ENCODE assay signal across 38 cellular contexts in genomic region chr15:79938143-79938542, GRCh38. TPM values are rescaled to one million over a fixed set of nuclear protein-coding genes. Genes with fewer than 3 reads are reported as not detected.
"Had no signal": no experiment of that assay in that cellular context is flagged by ENCODE, and none has a peak within 500 bp of the region (broad histone marks: within the 10 kb centered on the region; RNA-seq: fewer than 3 reads in every experiment).

No MANE protein-coding gene starts in this region.

- H3K27me3 ChIP-seq: MG63 had no signal

- H3K36me3 ChIP-seq: MG63 had no signal

- DNase-seq: Karpas-422, Kasumi-1, MG63, MM.1S, MV-4-11, NCI-H1048, NCI-H1092, NCI-H1092 treated with DMSO at 0.1 percent for 48 hours, NCI-H1105, NCI-H1105 treated with DMSO at 0.1 percent for 48 hours, NCI-H1417, NCI-H1417 treated with DMSO at 0.1 percent for 48 hours, NCI-H1436, NCI-H1436 treated with DMSO at 0.1 percent for 48 hours, NCI-H146, NCI-H1694, NCI-H1694 treated with DMSO at 0.1 percent for 48 hours, NCI-H187, NCI-H187 treated with DMSO at 0.1 percent for 48 hours, NCI-H1930, NCI-H2029, NCI-H2029 treated with DMSO at 0.1 percent for 48 hours, NCI-H2081, NCI-H2081 treated with DMSO at 0.1 percent for 48 hours, NCI-H2107, NCI-H2171, NCI-H2171 treated with DMSO at 0.1 percent for 48 hours, NCI-H2227 treated with DMSO at 0.1 percent for 48 hours, NCI-H226, NCI-H345, NCI-H446, NCI-H446 treated with DMSO at 0.1 percent for 48 hours, NCI-H510A, NCI-H510A treated with DMSO at 0.1 percent for 48 hours, NCI-H524 had no signal

- H3K4me3 ChIP-seq: MG63 had no signal

RNA-seq across cellular contexts. Expression of gene BCL2A1, which starts 32.9 kb away (rescaled TPM):
- total RNA-seq: LHCN-M2, MCF 10A, NCI-H460 had no signal
